ENCODE assay signal across 21 cellular contexts in genomic region chr18:25592804-25593360, GRCh38.
DNase-seq lines count a peak whose midpoint lies in the region; ATAC-seq and TF ChIP-seq lines count a peak whose summit lies in the region.
"Had no signal": no experiment of that assay in that cellular context is flagged by ENCODE, and none has a peak within 500 bp of the region (broad histone marks: within the 10 kb centered on the region; RNA-seq: fewer than 3 reads in every experiment).

No MANE protein-coding gene starts in this region.

- peaks cover 16% of the 10 kb centered on the region for H3K9me3 Mint-ChIP-seq in endodermal cell
- peaks cover 8% of the 10 kb centered on the region for H3K9me3 Mint-ChIP-seq in activated T-cell treated with anti-CD3 and anti-CD28 coated beads, Interleukin-2, amount 50 U/mL, for 24 hours

- TF ChIP-seq RAD21 in SK-N-SH (IDR thresholded peaks at IDR 0.05; ENCODE audit: low read length): no peak

- H3K79me2 ChIP-seq in SK-N-SH (ENCODE audit: insufficient read depth): no peaks in the 10 kb centered on the region
- H3K79me2 ChIP-seq in OCI-LY1 (ENCODE audit: insufficient read depth, low read length): no peaks in the 10 kb centered on the region

- H3K27me3 ChIP-seq in SK-N-SH (ENCODE audit: insufficient read depth): no peaks in the 10 kb centered on the region
- no peaks in the 10 kb centered on the region for H3K27me3 ChIP-seq in OCI-LY1 (ENCODE audit: insufficient read depth, low read length)
- no peaks in the 10 kb centered on the region for H3K27me3 ChIP-seq in endodermal cell (ENCODE audit: control insufficient read depth, insufficient read depth, low read length, poor library complexity, severe bottlenecking)
- H3K27me3 ChIP-seq in BE2C: no peaks in the 10 kb centered on the region
- no peaks in the 10 kb centered on the region for H3K27me3 ChIP-seq in HAP-1 (ENCODE audit: low read depth)
- H3K27me3 ChIP-seq: BLaER1 treated with 17β-estradiol and CSF1 and Interleukin-3, amounts not matched to agents 10 nM and 100 nM; SJSA1 had no signal

- in situ Hi-C loops in HAP-1 (cut with MboI; ENCODE audit: low sequenced_read_pairs): no loop called here

- H3K9me3 ChIP-seq in SK-N-SH (0 out of 2 replicates have a peak, but pooled peaks cover 5% of the 10 kb centered on the region), OCI-LY1 (ENCODE audit: low read length) (no peaks in the 10 kb centered on the region), endodermal cell (ENCODE audit: control insufficient read depth, low read length) (peaks cover 19% of the 10 kb centered on the region), BE2C (no peaks in the 10 kb centered on the region), HAP-1 (no peaks in the 10 kb centered on the region)
- H3K9me3 ChIP-seq: Caco-2, SJSA1 had no signal

- peaks cover 11% of the 10 kb centered on the region for H3K4me1 Mint-ChIP-seq in endodermal cell
- H3K4me1 Mint-ChIP-seq in activated T-cell treated with anti-CD3 and anti-CD28 coated beads, Interleukin-2, amount 50 U/mL, for 24 hours (ENCODE audit: low read depth): no peaks in the 10 kb centered on the region
- H3K4me1 Mint-ChIP-seq: CD4-positive, alpha-beta memory T cell had no signal

- H3F3A ChIP-seq in SK-N-SH (replicated peaks; ENCODE audit: insufficient read depth) (peaks cover 15% of the 10 kb centered on the region), OCI-LY1 (ENCODE audit: insufficient read depth, low read length) (no peaks in the 10 kb centered on the region)

- POLR2A ChIA-PET in SK-N-SH (lab: Yijun Ruan, JAX): no interaction called here

- ATAC-seq in SK-N-SH treated with all-trans-retinoic acid at 6 μM for 48 hours: no peak; the same call in 2 of the 3 replicates
- ATAC-seq: Right ventricle myocardium inferior had no signal

- H3K9ac ChIP-seq in SK-N-SH: no peak overlapping the region
- H3K9ac ChIP-seq in OCI-LY1 (ENCODE audit: low read length): no peak overlapping the region
- no peak overlapping the region for H3K9ac ChIP-seq in endodermal cell (ENCODE audit: extremely low read depth, low read length, poor library complexity, severe bottlenecking)
- H3K9ac ChIP-seq: BLaER1 treated with 17β-estradiol and CSF1 and Interleukin-3, amounts not matched to agents 10 nM and 100 nM; GM23248 had no signal

- peaks cover 4 to 11% of the 10 kb centered on the region in 2 experiments for H3K4me1 ChIP-seq in SK-N-SH (ENCODE audit: control insufficient read depth in 1 of 2, insufficient read depth in 2 of 2, low read depth in 1 of 2, low read length in 1 of 2)
- H3K4me1 ChIP-seq in OCI-LY1 (ENCODE audit: insufficient read depth, low read length, severe bottlenecking): peaks cover 5% of the 10 kb centered on the region
- H3K4me1 ChIP-seq in endodermal cell (ENCODE audit: control insufficient read depth, insufficient read depth, low read length): no peaks in the 10 kb centered on the region
- no peaks in the 10 kb centered on the region for H3K4me1 ChIP-seq in BE2C
- no peaks in the 10 kb centered on the region for H3K4me1 ChIP-seq in HAP-1
- H3K4me1 ChIP-seq: BLaER1 treated with 17β-estradiol and CSF1 and Interleukin-3, amounts not matched to agents 10 nM and 100 nM; Caco-2; SJSA1 had no signal

- TF ChIP-seq CTCF in SK-N-SH (IDR thresholded peaks at IDR 0.05) (no peak; the same call in 1 of the 2 replicates), OCI-LY1 (IDR thresholded peaks at IDR 0.05; ENCODE audit: low read length) (peak; percentile 35), endodermal cell (conservative IDR thresholded peaks at IDR 0.05) (peak; percentile 62), BE2C (IDR thresholded peaks at IDR 0.05; ENCODE audit: low read depth, low read length) (no peak)

- H3K4me2 ChIP-seq in SK-N-SH: no peak overlapping the region
- no peak overlapping the region for H3K4me2 ChIP-seq in OCI-LY1 (ENCODE audit: low read length)

- H3K27me3 Mint-ChIP-seq in endodermal cell (ENCODE audit: insufficient read depth): no peaks in the 10 kb centered on the region
- no peaks in the 10 kb centered on the region for H3K27me3 Mint-ChIP-seq in activated T-cell treated with anti-CD3 and anti-CD28 coated beads, Interleukin-2, amount 50 U/mL, for 24 hours
- H3K27me3 Mint-ChIP-seq: CD4-positive, alpha-beta memory T cell had no signal

- 52% methylated on average over 2 of the region's 2 CpGs for WGBS in SK-N-SH (ENCODE audit: low lambda C conversion rate)
- WGBS in endodermal cell (ENCODE audit: insufficient coverage in 1 of 2, insufficient read length in 1 of 2), 2 experiments: 87 to 100% methylated on average over 1 to 2 of the region's 2 CpGs

- DNase-seq in SK-N-SH (no peak), endodermal cell (no peak), BE2C (no peak), HAP-1 (ENCODE audit: low spot score in 2 of 2) (no peak)
- no peak for DNase-seq in activated T-cell treated with anti-CD3 and anti-CD28 coated beads, Interleukin-2, amount 50 U/mL, for 24 hours
- DNase-seq: Caco-2; CD4-positive, alpha-beta memory T cell; GM23248; Kasumi-1; NCI-H1092; NCI-H146; NCI-H2029 treated with DMSO at 0.1 percent for 48 hours; NCI-H2171 treated with DMSO at 0.1 percent for 48 hours; NCI-H524 treated with DMSO at 0.1 percent for 48 hours; OCI-M1 had no signal

- no peak overlapping the region for H3K27ac ChIP-seq in SK-N-SH (ENCODE audit: low read depth in 2 of 2, low read length in 1 of 2)
- H3K27ac ChIP-seq in OCI-LY1 (ENCODE audit: low read depth, low read length, poor library complexity, severe bottlenecking): no peak overlapping the region
- H3K27ac ChIP-seq in endodermal cell (ENCODE audit: low read depth, low read length): no peak overlapping the region
- H3K27ac ChIP-seq: BLaER1 treated with 17β-estradiol and CSF1 and Interleukin-3, amounts not matched to agents 10 nM and 100 nM; GM23248; SJSA1 had no signal

- no peak overlapping the region for H3K4me3 ChIP-seq in SK-N-SH (ENCODE audit: low read depth in 2 of 2, low read length in 1 of 2)
- H3K4me3 ChIP-seq in OCI-LY1 (ENCODE audit: low read depth, low read length, poor library complexity, severe bottlenecking): no peak overlapping the region
- H3K4me3 ChIP-seq in endodermal cell (ENCODE audit: low read length): no peak overlapping the region
- H3K4me3 ChIP-seq in BE2C (ENCODE audit: low read depth, low read length): no peak overlapping the region
- H3K4me3 ChIP-seq in HAP-1: no peak overlapping the region
- H3K4me3 ChIP-seq: BLaER1 treated with 17β-estradiol and CSF1 and Interleukin-3, amounts not matched to agents 10 nM and 100 nM; GM23248; SJSA1 had no signal

- TF ChIP-seq EP300 in SK-N-SH (IDR thresholded peaks at IDR 0.05; ENCODE audit: borderline replicate concordance in 1 of 2, low read depth in 1 of 2, low read length in 1 of 2): no peak

- no peaks in the 10 kb centered on the region for H3K9me2 ChIP-seq in SK-N-SH
- no peaks in the 10 kb centered on the region for H3K9me2 ChIP-seq in OCI-LY1 (ENCODE audit: low read depth, low read length)

- H3K36me3 Mint-ChIP-seq in endodermal cell (ENCODE audit: low read depth): peaks cover 2% of the 10 kb centered on the region
- no peaks in the 10 kb centered on the region for H3K36me3 Mint-ChIP-seq in activated T-cell treated with anti-CD3 and anti-CD28 coated beads, Interleukin-2, amount 50 U/mL, for 24 hours (ENCODE audit: low read depth)
- H3K36me3 Mint-ChIP-seq: CD4-positive, alpha-beta memory T cell had no signal

- H3K4me3 Mint-ChIP-seq in endodermal cell: no peak overlapping the region
- H3K4me3 Mint-ChIP-seq in activated T-cell treated with anti-CD3 and anti-CD28 coated beads, Interleukin-2, amount 50 U/mL, for 24 hours: no peak overlapping the region
- H3K4me3 Mint-ChIP-seq: CD4-positive, alpha-beta memory T cell; T-helper 1 cell treated with Interleukin-12 subunit alpha and Interleukin-12 subunit beta and Interleukin-4 antibody, amounts not matched to agents 30 μg/mL and 1 μg/mL, for 36 hours had no signal

- no peaks in the 10 kb centered on the region for H4K20me1 ChIP-seq in SK-N-SH (ENCODE audit: insufficient read depth)
- H4K20me1 ChIP-seq in OCI-LY1 (ENCODE audit: insufficient read depth, low read length): no peaks in the 10 kb centered on the region
- H4K20me1 ChIP-seq: BLaER1 treated with 17β-estradiol and CSF1 and Interleukin-3, amounts not matched to agents 10 nM and 100 nM had no signal

- H2AFZ ChIP-seq in SK-N-SH (ENCODE audit: low read depth): peak overlapping the region; percentile 13; the same call in 1 of the 2 replicates
- H2AFZ ChIP-seq in OCI-LY1 (ENCODE audit: low read length): no peak overlapping the region
- H2AFZ ChIP-seq: GM23248 had no signal

- H3K36me3 ChIP-seq in SK-N-SH (replicated peaks in 1 of 2; ENCODE audit: control insufficient read depth in 1 of 2, insufficient read depth in 2 of 2, low read length in 1 of 2) (no peaks in the 10 kb centered on the region), OCI-LY1 (ENCODE audit: insufficient read depth, low read length) (no peaks in the 10 kb centered on the region), endodermal cell (ENCODE audit: control insufficient read depth, insufficient read depth, low read length) (no peaks in the 10 kb centered on the region), BE2C (no peaks in the 10 kb centered on the region), HAP-1 (replicated peaks) (no peaks in the 10 kb centered on the region)
- H3K36me3 ChIP-seq: BLaER1 treated with 17β-estradiol and CSF1 and Interleukin-3, amounts not matched to agents 10 nM and 100 nM; SJSA1 had no signal

- no peak overlapping the region for H3K27ac Mint-ChIP-seq in endodermal cell
- H3K27ac Mint-ChIP-seq in activated T-cell treated with anti-CD3 and anti-CD28 coated beads, Interleukin-2, amount 50 U/mL, for 24 hours: no peak overlapping the region
- H3K27ac Mint-ChIP-seq: CD4-positive, alpha-beta memory T cell; T-helper 1 cell treated with Interleukin-12 subunit alpha and Interleukin-12 subunit beta and Interleukin-4 antibody, amounts not matched to agents 30 μg/mL and 1 μg/mL, for 36 hours had no signal

- CTCF ChIA-PET in SK-N-SH (lab: Yijun Ruan, JAX): interaction anchor here (0.9 to 1.3 kb wide), 2 partner anchors 9 to 12 kb away, joined by 3 to 5 read pairs; no protein-coding TSS in a partner anchor

TF ChIP-seq in SK-N-SH, 30 proteins besides CTCF, POLR2A, EP300 and RAD21 (continues in another document):
- TF ChIP-seq RCOR1 (IDR thresholded peaks at IDR 0.05; ENCODE audit: low read length) (no peak), NFIC (IDR thresholded peaks at IDR 0.05; ENCODE audit: borderline replicate concordance) (peak; percentile 78), NRF1 (IDR thresholded peaks at IDR 0.05; ENCODE audit: low read depth, low read length) (no peak), FOXJ3 (CRISPR knock-in tag; IDR thresholded peaks at IDR 0.05) (no peak), SMC3 (IDR thresholded peaks at IDR 0.05; ENCODE audit: low read depth, low read length) (no peak), RFX5 (IDR thresholded peaks at IDR 0.05; ENCODE audit: low read length) (no peak)

TF ChIP-seq in SK-N-SH treated with all-trans-retinoic acid at 6 μM for 48 hours, 23 proteins besides CTCF, POLR2A, EP300 and RAD21 (continues in another document):
- TF ChIP-seq GLIS3 (CRISPR knock-in tag; IDR thresholded peaks at IDR 0.05): no peak
- TF ChIP-seq ZC3H10 (CRISPR knock-in tag; IDR thresholded peaks at IDR 0.05): no peak

Comparison
In these comparisons a context has a peak if more than half of its experiments do, and no peak if none do; other contexts are left out.
1. CTCF ChIP-seq: peak in OCI-LY1 (single experiment) and endodermal cell (single experiment); none in SK-N-SH (single experiment) and BE2C (single experiment).